ENCODE assay signal across 18 cellular contexts in the genomic region with DNA sequence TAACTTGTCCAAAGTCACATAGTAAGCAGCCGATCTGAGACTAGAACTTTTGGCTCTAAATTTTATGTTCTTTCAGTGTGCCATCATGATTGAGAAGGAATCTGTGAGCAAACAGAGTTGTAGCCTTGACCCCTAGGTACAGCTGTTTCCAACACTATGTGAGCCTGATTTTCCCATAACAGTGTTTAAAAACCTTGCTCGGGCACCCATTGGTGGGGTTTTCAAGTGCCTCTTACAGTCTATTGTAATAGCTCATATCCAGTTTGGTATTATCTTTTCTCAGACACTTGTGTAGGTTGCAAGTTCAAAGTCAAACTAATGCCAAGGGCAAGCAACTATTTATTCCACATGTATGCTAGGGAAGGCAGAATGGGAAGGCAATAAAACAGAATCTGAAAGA.
DNase-seq lines count a peak whose midpoint lies in the region; ATAC-seq lines count a peak whose summit lies in the region.
"Had no signal": no experiment of that assay in that cellular context is flagged by ENCODE, and none has a peak within 500 bp of the region (broad histone marks: within the 10 kb centered on the region; RNA-seq: fewer than 3 reads in every experiment).

No MANE protein-coding gene starts in this region.

- peak overlapping the region; percentile 78 for H3K4me3 Mint-ChIP-seq in T-helper 2 cell treated with Interferon-gamma antibody and Interleukin-4, amounts not matched to agents 5 μg/mL and 100 μg/mL, for 36 hours
- peak overlapping the region; percentile 53 to 81 (median 70) for H3K4me3 Mint-ChIP-seq in CD8-positive, alpha-beta memory T cell
- H3K4me3 Mint-ChIP-seq: nephron progenitor cell had no signal

- POLR2A ChIA-PET in CD8-positive, alpha-beta memory T cell (lab: Charles Lee) = no interaction called here

- ATAC-seq in activated naive CD4-positive, alpha-beta T cell treated with anti-CD3 and anti-CD28 coated beads, Interleukin-2, amount 50 U/mL, for 72 hours = peak in 1 of 2 donors; percentile 13
- ATAC-seq in GM18517 (IDR thresholded peaks at IDR 0.05; ENCODE audit: unreplicated experiment) = no peak

- peaks cover 71% of the 10 kb centered on the region for H3K4me1 ChIP-seq in CD8-positive, alpha-beta memory T cell (ENCODE audit: insufficient read depth, low read length)
- peaks cover 0 to 19% of the 10 kb centered on the region in 2 donors for H3K4me1 ChIP-seq in muscle layer of duodenum (ENCODE audit: control insufficient read depth in 1 of 2, insufficient read depth in 2 of 2, low read length in 2 of 2)

- H3K9me3 Mint-ChIP-seq in T-helper 2 cell treated with Interferon-gamma antibody and Interleukin-4, amounts not matched to agents 5 μg/mL and 100 μg/mL, for 36 hours = no peaks in the 10 kb centered on the region
- no peaks in the 10 kb centered on the region for H3K9me3 Mint-ChIP-seq in CD8-positive, alpha-beta memory T cell
- H3K9me3 Mint-ChIP-seq in activated naive CD4-positive, alpha-beta T cell treated with anti-CD3 and anti-CD28 coated beads, Interleukin-2, amount 50 U/mL, for 72 hours = no peaks in the 10 kb centered on the region
- H3K9me3 Mint-ChIP-seq: nephron progenitor cell had no signal

- H3K9me3 ChIP-seq in CD8-positive, alpha-beta memory T cell (ENCODE audit: low read length) = no peaks in the 10 kb centered on the region
- no peaks in the 10 kb centered on the region for H3K9me3 ChIP-seq in muscle layer of duodenum (ENCODE audit: control insufficient read depth in 1 of 2, low read length in 2 of 2)
- H3K9me3 ChIP-seq: adrenal gland, esophagus squamous epithelium, upper lobe of left lung had no signal

- no peak for DNase-seq in T-helper 2 cell treated with Interferon-gamma antibody and Interleukin-4, amounts not matched to agents 5 μg/mL and 100 μg/mL, for 36 hours (ENCODE audit: low spot score)
- DNase-seq in T-helper 2 cell = no peak
- DNase-seq in CD8-positive, alpha-beta memory T cell = no peak
- no peak for DNase-seq in activated naive CD4-positive, alpha-beta T cell treated with anti-CD3 and anti-CD28 coated beads, Interleukin-2, amount 50 U/mL, for 72 hours (ENCODE audit: low spot score in 2 of 2)
- DNase-seq in KG1 (lab: John Stamatoyannopoulos, UW) = no peak
- no peak for DNase-seq in activated gamma-delta T cell treated with Interleukin-2 at 50 U/mL for 16 hours
- DNase-seq: activated CD4-positive, alpha-beta T cell treated with anti-CD3 and anti-CD28 coated beads, Interleukin-2, amount 50 U/mL, for 4 hours; esophagus squamous epithelium; NCI-H524 treated with DMSO at 0.1 percent for 48 hours; nephron progenitor cell; retina; stimulated activated CD4-positive, alpha-beta T cell treated with anti-CD3 and anti-CD28 coated beads, Interleukin-2, amount 100 ng/mL, for 24 hours; stimulated activated CD8-positive, alpha-beta memory T cell treated with anti-CD3 and anti-CD28 coated beads, Interleukin-4, amount 100 ng/mL, for 48 hours; T-helper 9 cell; upper lobe of left lung had no signal

- peaks cover 54% of the 10 kb centered on the region for H3K4me1 Mint-ChIP-seq in T-helper 2 cell treated with Interferon-gamma antibody and Interleukin-4, amounts not matched to agents 5 μg/mL and 100 μg/mL, for 36 hours (ENCODE audit: low read depth)
- H3K4me1 Mint-ChIP-seq in CD8-positive, alpha-beta memory T cell = peaks cover 65 to 91% (median 81%) of the 10 kb centered on the region in 3 donors

- no peak overlapping the region for H3K4me3 ChIP-seq in CD8-positive, alpha-beta memory T cell (ENCODE audit: low read length)
- H3K4me3 ChIP-seq in muscle layer of duodenum (ENCODE audit: low read depth in 1 of 2, low read length in 2 of 2) = no peak overlapping the region
- H3K4me3 ChIP-seq: adrenal gland, esophagus squamous epithelium, upper lobe of left lung had no signal

- H3K27ac Mint-ChIP-seq in T-helper 2 cell treated with Interferon-gamma antibody and Interleukin-4, amounts not matched to agents 5 μg/mL and 100 μg/mL, for 36 hours = peak overlapping the region; percentile 87
- H3K27ac Mint-ChIP-seq in CD8-positive, alpha-beta memory T cell = peak overlapping the region; percentile 47 to 93 (median 86)
- peak overlapping the region; percentile 92 to 95 for H3K27ac Mint-ChIP-seq in activated naive CD4-positive, alpha-beta T cell treated with anti-CD3 and anti-CD28 coated beads, Interleukin-2, amount 50 U/mL, for 72 hours
- H3K27ac Mint-ChIP-seq: nephron progenitor cell had no signal

- H3K36me3 Mint-ChIP-seq in T-helper 2 cell treated with Interferon-gamma antibody and Interleukin-4, amounts not matched to agents 5 μg/mL and 100 μg/mL, for 36 hours (ENCODE audit: low read depth) = peaks cover 30% of the 10 kb centered on the region
- peaks cover 0 to 4% (median 3%) of the 10 kb centered on the region in 3 donors for H3K36me3 Mint-ChIP-seq in CD8-positive, alpha-beta memory T cell
- H3K36me3 Mint-ChIP-seq in activated naive CD4-positive, alpha-beta T cell treated with anti-CD3 and anti-CD28 coated beads, Interleukin-2, amount 50 U/mL, for 72 hours = peaks cover 6 to 16% of the 10 kb centered on the region in 2 donors

- no peak overlapping the region for H3K27ac ChIP-seq in CD8-positive, alpha-beta memory T cell (ENCODE audit: low read depth, low read length)
- peak overlapping the region; percentile 11 for H3K27ac ChIP-seq in muscle layer of duodenum (ENCODE audit: low read length)
- H3K27ac ChIP-seq: esophagus squamous epithelium, upper lobe of left lung had no signal

- CTCF ChIA-PET in CD8-positive, alpha-beta memory T cell (lab: Charles Lee) = interaction anchor here (1.6 to 3.1 kb wide), 3 partner anchors 14 to 26 kb away, joined by 3 to 14 read pairs (median 9); no protein-coding TSS in a partner anchor

- H3K27me3 ChIP-seq in CD8-positive, alpha-beta memory T cell (ENCODE audit: insufficient read depth, low read length, poor library complexity, severe bottlenecking) = no peaks in the 10 kb centered on the region
- H3K27me3 ChIP-seq in muscle layer of duodenum (ENCODE audit: low read depth, low read length) = no peaks in the 10 kb centered on the region
- H3K27me3 ChIP-seq: adrenal gland, esophagus squamous epithelium, upper lobe of left lung had no signal

- H3K27me3 Mint-ChIP-seq in T-helper 2 cell treated with Interferon-gamma antibody and Interleukin-4, amounts not matched to agents 5 μg/mL and 100 μg/mL, for 36 hours (ENCODE audit: low read depth) = no peaks in the 10 kb centered on the region
- H3K27me3 Mint-ChIP-seq in CD8-positive, alpha-beta memory T cell = no peaks in the 10 kb centered on the region

- no peaks in the 10 kb centered on the region for H3K36me3 ChIP-seq in CD8-positive, alpha-beta memory T cell (ENCODE audit: insufficient read depth, low read length)
- H3K36me3 ChIP-seq in muscle layer of duodenum (ENCODE audit: control insufficient read depth in 1 of 2, insufficient read depth in 2 of 2, low read length in 2 of 2) = no peaks in the 10 kb centered on the region
- H3K36me3 ChIP-seq: adrenal gland, esophagus squamous epithelium, upper lobe of left lung had no signal
